Comparison of ENCODE assay signal across 26 cellular contexts in genomic region chr14:105378199-105378598, GRCh38.
"Had no signal": no experiment of that assay in that cellular context is flagged by ENCODE, and none has a peak within 500 bp of the region (broad histone marks: within the 10 kb centered on the region; RNA-seq: fewer than 3 reads in every experiment).

No MANE protein-coding gene starts in this region.

- H3K4me1 Mint-ChIP-seq: brain, mesothelial cell of epicardium, neural crest cell had no signal

- ATAC-seq: activated CD4-positive, alpha-beta T cell treated with anti-CD3 and anti-CD28 coated beads for 36 hours; effector memory CD8-positive, alpha-beta T cell; gastroesophageal sphincter; pancreas; psoas muscle; stimulated activated naive B cell treated with anti-CD40 and anti-IgM and Interleukin-4, amounts not matched to agents 10 μg/mL and 1 μg/mL and 100 μg/mL, for 72 hours; T-helper 17 cell had no signal

- DNase-seq: activated CD4-positive, alpha-beta T cell treated with anti-CD3 and anti-CD28 coated beads for 36 hours; activated CD4-positive, alpha-beta T cell treated with anti-CD3 and anti-CD28 coated beads, Interleukin-2, amount 50 U/mL, for 48 hours; activated CD4-positive, CD25-positive, alpha-beta regulatory T cell; activated CD8-positive, alpha-beta memory T cell treated with anti-CD3 and anti-CD28 coated beads for 24 hours; activated effector memory CD4-positive, alpha-beta T cell treated with anti-CD3 and anti-CD28 coated beads, Interleukin-2, amount 50 U/mL, for 16 hours; activated naive CD4-positive, alpha-beta T cell treated with anti-CD3 and anti-CD28 coated beads for 36 hours; activated naive CD8-positive, alpha-beta T cell treated with anti-CD3 and anti-CD28 coated beads for 36 hours; adrenal gland; aorta; cerebellar nuclear complex; effector memory CD8-positive, alpha-beta T cell; hippocampal formation; naive B cell; nucleus accumbens; psoas muscle; stimulated activated CD4-positive, alpha-beta T cell treated with anti-CD3 and anti-CD28 coated beads, Interleukin-2, amount 100 ng/mL, for 24 hours; stimulated activated naive B cell treated with anti-CD40 and anti-IgM and Interleukin-4, amounts not matched to agents 10 μg/mL and 1 μg/mL and 100 μg/mL, for 72 hours; SW 1271; T-helper 17 cell; T1000; tibial artery had no signal

- H3K36me3 Mint-ChIP-seq: activated naive CD8-positive, alpha-beta T cell treated with anti-CD3 and anti-CD28 coated beads for 36 hours; naive B cell had no signal

- H3K27me3 Mint-ChIP-seq: activated CD4-positive, alpha-beta T cell treated with anti-CD3 and anti-CD28 coated beads for 36 hours; activated naive CD8-positive, alpha-beta T cell treated with anti-CD3 and anti-CD28 coated beads for 36 hours; brain; effector memory CD8-positive, alpha-beta T cell; naive B cell; stimulated activated naive B cell treated with anti-CD40 and anti-IgM and Interleukin-4, amounts not matched to agents 10 μg/mL and 1 μg/mL and 100 μg/mL, for 72 hours; T-helper 17 cell had no signal

- H3K9me3 Mint-ChIP-seq: activated naive CD4-positive, alpha-beta T cell treated with anti-CD3 and anti-CD28 coated beads for 36 hours; effector memory CD8-positive, alpha-beta T cell; neural crest cell had no signal

- H3K27ac Mint-ChIP-seq: activated CD4-positive, alpha-beta T cell treated with anti-CD3 and anti-CD28 coated beads for 36 hours; activated naive CD4-positive, alpha-beta T cell treated with anti-CD3 and anti-CD28 coated beads for 36 hours; activated naive CD8-positive, alpha-beta T cell treated with anti-CD3 and anti-CD28 coated beads for 36 hours; mesothelial cell of epicardium; stimulated activated naive B cell treated with anti-CD40 and anti-IgM and Interleukin-4, amounts not matched to agents 10 μg/mL and 1 μg/mL and 100 μg/mL, for 72 hours; T-helper 17 cell had no signal

- H3K4me3 Mint-ChIP-seq: activated CD4-positive, alpha-beta T cell treated with anti-CD3 and anti-CD28 coated beads for 36 hours; activated naive CD4-positive, alpha-beta T cell treated with anti-CD3 and anti-CD28 coated beads for 36 hours; activated naive CD8-positive, alpha-beta T cell treated with anti-CD3 and anti-CD28 coated beads for 36 hours; brain; effector memory CD8-positive, alpha-beta T cell; mesothelial cell of epicardium; naive B cell; neural crest cell; stimulated activated naive B cell treated with anti-CD40 and anti-IgM and Interleukin-4, amounts not matched to agents 10 μg/mL and 1 μg/mL and 100 μg/mL, for 72 hours; T-helper 17 cell had no signal
